In the genomic region with DNA sequence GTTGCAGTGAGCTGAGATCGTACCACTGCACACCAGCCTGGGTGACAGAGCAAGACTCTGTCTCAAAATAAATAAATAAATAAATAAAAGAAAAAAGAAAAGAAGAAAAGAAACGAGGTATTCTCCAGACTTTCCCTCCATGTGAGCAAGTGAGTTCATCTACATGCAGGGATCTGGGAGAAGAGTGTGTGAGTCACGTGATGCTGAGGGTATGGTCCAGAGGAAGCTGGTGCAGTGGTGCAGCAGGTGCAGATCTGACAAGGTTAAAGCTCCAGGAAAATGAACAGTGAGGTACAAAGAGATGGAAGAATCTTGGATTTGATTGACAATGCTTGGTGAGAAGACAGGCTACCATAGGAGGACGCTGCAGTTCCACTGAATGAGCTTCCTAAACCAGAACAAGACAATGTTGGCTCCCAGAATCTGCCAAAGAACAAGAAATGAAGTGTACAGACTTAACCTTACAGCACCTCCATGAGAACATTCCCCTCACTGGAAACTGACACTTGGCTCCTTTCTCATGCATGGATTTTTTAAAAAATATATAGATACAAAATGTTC, we compare ENCODE assay signal across 1 cellular context.
TF ChIP-seq lines count a peak whose summit lies in the region.

No MANE protein-coding gene starts in this region.

TF ChIP-seq in HepG2, 621 proteins besides CTCF, POLR2A, EP300 and RAD21 (continued from another document):
- TF ChIP-seq, protein P1, sequence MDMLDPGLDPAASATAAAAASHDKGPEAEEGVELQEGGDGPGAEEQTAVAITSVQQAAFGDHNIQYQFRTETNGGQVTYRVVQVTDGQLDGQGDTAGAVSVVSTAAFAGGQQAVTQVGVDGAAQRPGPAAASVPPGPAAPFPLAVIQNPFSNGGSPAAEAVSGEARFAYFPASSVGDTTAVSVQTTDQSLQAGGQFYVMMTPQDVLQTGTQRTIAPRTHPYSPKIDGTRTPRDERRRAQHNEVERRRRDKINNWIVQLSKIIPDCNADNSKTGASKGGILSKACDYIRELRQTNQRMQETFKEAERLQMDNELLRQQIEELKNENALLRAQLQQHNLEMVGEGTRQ (IDR thresholded peaks at IDR 0.05; ENCODE audit: low read depth, low read length): peak; percentile 77
- TF ChIP-seq, protein P1 (CRISPR knock-in tag; IDR thresholded peaks at IDR 0.05; ENCODE audit: borderline replicate concordance): no peak
